ENCODE assay signal across 8 cellular contexts in the genomic region with DNA sequence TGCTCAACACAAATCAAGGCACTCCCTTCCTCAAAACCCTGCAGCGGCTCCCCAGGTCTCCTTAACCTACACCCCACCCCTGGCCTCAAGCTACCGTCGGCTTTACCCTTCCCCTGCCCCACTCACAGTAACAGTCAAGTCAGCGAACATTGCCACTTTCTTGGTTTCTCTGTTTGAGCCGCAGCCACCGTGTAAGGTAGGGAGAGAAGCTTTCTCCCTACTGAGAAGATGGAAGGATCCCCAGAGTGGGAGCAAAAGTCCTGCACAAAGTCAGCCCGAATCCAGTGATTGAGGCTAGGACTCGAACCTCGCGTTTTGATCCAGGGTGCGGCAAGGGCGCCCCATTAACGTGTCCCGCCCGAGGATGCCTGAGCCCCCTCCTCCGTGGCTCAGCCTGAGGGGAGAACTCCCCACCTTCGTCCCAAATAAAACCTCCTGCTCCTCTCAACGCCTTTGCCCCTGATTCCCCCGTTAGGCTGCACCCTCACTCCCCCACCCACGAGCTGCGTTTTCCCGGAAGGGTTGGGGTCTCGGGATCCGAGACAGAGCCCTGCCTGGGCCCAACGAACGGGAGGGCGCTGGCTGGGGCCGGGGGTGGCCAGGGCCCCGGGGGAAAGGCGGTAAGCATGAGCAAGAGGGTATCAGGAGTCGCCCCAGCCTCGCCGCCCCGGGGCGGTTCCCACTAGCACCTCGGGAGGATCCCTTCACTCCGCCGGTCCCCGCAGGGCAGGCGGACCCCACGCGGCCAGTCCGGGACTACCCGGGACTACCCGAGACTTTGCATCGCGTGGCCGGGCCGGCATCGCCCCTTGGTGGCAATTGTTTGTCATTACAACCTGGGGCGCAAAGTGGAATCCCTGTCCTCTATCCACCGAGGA. TPM values are rescaled to one million over a fixed set of nuclear protein-coding genes. Genes with fewer than 3 reads are reported as not detected.
DNase-seq lines count a peak whose midpoint lies in the region; ATAC-seq and TF ChIP-seq lines count a peak whose summit lies in the region.

No MANE protein-coding gene starts in this region.

- WGBS in suprapubic skin: 8% methylated on average over 30 of the region's 52 CpGs

- H3K9me3 Mint-ChIP-seq in activated T-helper 2 cell treated with anti-CD3 and anti-CD28 coated beads, Interferon-gamma antibody, Interleukin-2, Interleukin-4, amounts not matched to agents 10 μg/mL and 5 μg/mL and 100 μg/mL, durations not matched to agents 14 hours and 24 hours and 36 hours: no peaks in the 10 kb centered on the region
- H3K9me3 Mint-ChIP-seq in nephron progenitor cell: no peaks in the 10 kb centered on the region

- peak overlapping the region; percentile 97 for H2AFZ ChIP-seq in PC-3 (ENCODE audit: low read length)

- peaks cover 10% of the 10 kb centered on the region; the same call in 1 of the 2 replicates for H3K4me1 ChIP-seq in PC-3 (ENCODE audit: insufficient read depth, low read length)
- peaks cover 10% of the 10 kb centered on the region for H3K4me1 ChIP-seq in suprapubic skin

- H3K27me3 Mint-ChIP-seq in activated T-helper 2 cell treated with anti-CD3 and anti-CD28 coated beads, Interferon-gamma antibody, Interleukin-2, Interleukin-4, amounts not matched to agents 10 μg/mL and 5 μg/mL and 100 μg/mL, durations not matched to agents 14 hours and 24 hours and 36 hours (ENCODE audit: low read depth): peaks cover 18% of the 10 kb centered on the region
- H3K27me3 Mint-ChIP-seq in nephron progenitor cell (ENCODE audit: low read depth, poor library complexity): peaks cover 43% of the 10 kb centered on the region

- H3K4me3 Mint-ChIP-seq in activated T-helper 2 cell treated with anti-CD3 and anti-CD28 coated beads, Interferon-gamma antibody, Interleukin-2, Interleukin-4, amounts not matched to agents 10 μg/mL and 5 μg/mL and 100 μg/mL, durations not matched to agents 14 hours and 24 hours and 36 hours (ENCODE audit: low read depth): no peak overlapping the region
- H3K4me3 Mint-ChIP-seq in nephron progenitor cell: peak overlapping the region; percentile 23

- no peak for TF ChIP-seq EP300 in suprapubic skin (IDR thresholded peaks at IDR 0.05)

- H3K27ac Mint-ChIP-seq in activated T-helper 2 cell treated with anti-CD3 and anti-CD28 coated beads, Interferon-gamma antibody, Interleukin-2, Interleukin-4, amounts not matched to agents 10 μg/mL and 5 μg/mL and 100 μg/mL, durations not matched to agents 14 hours and 24 hours and 36 hours: no peak overlapping the region
- H3K27ac Mint-ChIP-seq in nephron progenitor cell: no peak overlapping the region

- H3K4me2 ChIP-seq in PC-3 (ENCODE audit: low read length): peak overlapping the region; percentile 96

- intact Hi-C loops in PC-3 (cut with micrococcal nuclease): loop anchor here (1.0 kb wide), 3 partner anchors 50 to 116 kb away; no protein-coding TSS in a partner anchor
- intact Hi-C loops in activated T-helper 2 cell treated with anti-CD3 and anti-CD28 coated beads, Interferon-gamma antibody, Interleukin-2, Interleukin-4, amounts not matched to agents 10 μg/mL and 5 μg/mL and 100 μg/mL, durations not matched to agents 14 hours and 24 hours and 36 hours (cut with micrococcal nuclease): loop anchor here (1.0 to 2.0 kb wide), 2 partner anchors 50 to 84 kb away; no protein-coding TSS in a partner anchor

- POLR2A ChIA-PET in PC-3 (lab: Charles Lee; ENCODE audit: unreplicated experiment): no interaction called here

- no peaks in the 10 kb centered on the region for H3K79me2 ChIP-seq in PC-3 (ENCODE audit: low read length)

- no TSS peak for BruUV-seq in PC-3 (replicated peaks; lab: Mats Ljungman, UMichigan)

- H3K9me3 ChIP-seq in PC-3 (ENCODE audit: low read length) (no peaks in the 10 kb centered on the region), suprapubic skin (no peaks in the 10 kb centered on the region)

- H3K27ac ChIP-seq in PC-3 (ENCODE audit: low read length) (no peak overlapping the region), suprapubic skin (no peak overlapping the region)

- TF ChIP-seq CTCF in AG10803 (conservative IDR thresholded peaks at IDR 0.05; ENCODE audit: low read length): peak; percentile 80
- TF ChIP-seq CTCF in PC-3 (conservative IDR thresholded peaks at IDR 0.05; ENCODE audit: low read depth, low read length): peak; percentile 97
- peak; percentile 93 for TF ChIP-seq CTCF in nephron progenitor cell (IDR thresholded peaks at IDR 0.05)
- TF ChIP-seq CTCF in suprapubic skin (IDR thresholded peaks at IDR 0.05): peak; percentile 55 to 92

- CTCF ChIA-PET in PC-3 (lab: Charles Lee): interaction anchor here (0.8 to 1.5 kb wide), 3 partner anchors 12 to 51 kb away, joined by 5 to 11 read pairs (median 9); no protein-coding TSS in a partner anchor

- DNase-seq in AG10803 (ENCODE audit: low read depth) (peak; percentile 47), GM19240 (ENCODE audit: insufficient read length, low spot score) (peak; percentile 56), PC-3 (peak; percentile 87), fibroblast of the conjunctiva (ENCODE audit: low read depth) (peak; percentile 46), nephron progenitor cell (peak; percentile 84), suprapubic skin (ENCODE audit: low spot score in 2 of 2) (peak in 1 of 2 donors; percentile 77)
- peak; percentile 54 for DNase-seq in activated T-helper 2 cell treated with anti-CD3 and anti-CD28 coated beads, Interferon-gamma antibody, Interleukin-2, Interleukin-4, amounts not matched to agents 10 μg/mL and 5 μg/mL and 100 μg/mL, durations not matched to agents 14 hours and 24 hours and 36 hours (ENCODE audit: low spot score)

- peak; percentile 90 for ATAC-seq in PC-3
- ATAC-seq in HG02884 (IDR thresholded peaks at IDR 0.05; ENCODE audit: unreplicated experiment): no peak

- H3K36me3 Mint-ChIP-seq in activated T-helper 2 cell treated with anti-CD3 and anti-CD28 coated beads, Interferon-gamma antibody, Interleukin-2, Interleukin-4, amounts not matched to agents 10 μg/mL and 5 μg/mL and 100 μg/mL, durations not matched to agents 14 hours and 24 hours and 36 hours (ENCODE audit: low read depth): no peaks in the 10 kb centered on the region
- H3K36me3 Mint-ChIP-seq in nephron progenitor cell (ENCODE audit: low read depth): no peaks in the 10 kb centered on the region

- no peaks in the 10 kb centered on the region for H3K9me2 ChIP-seq in PC-3 (replicated peaks; ENCODE audit: low read length)

- no peaks in the 10 kb centered on the region for H3K27me3 ChIP-seq in PC-3 (ENCODE audit: low read length)
- peaks cover 16% of the 10 kb centered on the region for H3K27me3 ChIP-seq in suprapubic skin

- no peak for TF ChIP-seq POLR2A in suprapubic skin (IDR thresholded peaks at IDR 0.05)

- H3K9ac ChIP-seq in PC-3 (ENCODE audit: low read length): peak overlapping the region; percentile 66

- no peaks in the 10 kb centered on the region for H3F3A ChIP-seq in PC-3 (ENCODE audit: low read length, unreplicated experiment)

- H3K4me3 ChIP-seq in AG10803 (ENCODE audit: low read length) (peak overlapping the region; percentile 46), PC-3 (ENCODE audit: low read length) (peak overlapping the region; percentile 70), suprapubic skin (peak overlapping the region; percentile 46)

- no peaks in the 10 kb centered on the region for H4K20me1 ChIP-seq in PC-3 (ENCODE audit: low read length)

- H3K4me1 Mint-ChIP-seq in activated T-helper 2 cell treated with anti-CD3 and anti-CD28 coated beads, Interferon-gamma antibody, Interleukin-2, Interleukin-4, amounts not matched to agents 10 μg/mL and 5 μg/mL and 100 μg/mL, durations not matched to agents 14 hours and 24 hours and 36 hours (ENCODE audit: low read depth): no peaks in the 10 kb centered on the region
- H3K4me1 Mint-ChIP-seq in nephron progenitor cell: no peaks in the 10 kb centered on the region

- no peaks in the 10 kb centered on the region for H3K36me3 ChIP-seq in PC-3 (ENCODE audit: low read depth, low read length)
- H3K36me3 ChIP-seq in suprapubic skin: no peaks in the 10 kb centered on the region

RNA-seq across cellular contexts. Expression of gene NAGS, which starts 9.9 kb away (rescaled TPM):
- total RNA-seq in PC-3 (2014; rRNA removed) (13.5 and 14.3 TPM in 2 replicates), suprapubic skin (1 to 10 TPM in 2 of 4 donors, under 1 TPM in 2; 0.73 to 1.9 (median 0.99) TPM)
- total RNA-seq in activated T-helper 2 cell treated with anti-CD3 and anti-CD28 coated beads, Interferon-gamma antibody, Interleukin-2, Interleukin-4, amounts not matched to agents 10 μg/mL and 5 μg/mL and 100 μg/mL, durations not matched to agents 14 hours and 24 hours and 36 hours: 0.28 and 0.82 TPM in 2 replicates

RNA-seq across cellular contexts. Expression of gene TMEM101, which starts 20.3 kb away (rescaled TPM):
- total RNA-seq in PC-3 (2014; rRNA removed) (75.5 and 85.8 TPM in 2 replicates), suprapubic skin (10 to 100 TPM; 20.7 to 48.5 (median 43.6) TPM)
- 29.5 and 29.9 TPM in 2 replicates for total RNA-seq in activated T-helper 2 cell treated with anti-CD3 and anti-CD28 coated beads, Interferon-gamma antibody, Interleukin-2, Interleukin-4, amounts not matched to agents 10 μg/mL and 5 μg/mL and 100 μg/mL, durations not matched to agents 14 hours and 24 hours and 36 hours

RNA-seq across cellular contexts. Expression of gene PYY, which starts 40.8 kb away (rescaled TPM):
- not detected in 2 replicates for total RNA-seq in PC-3 (2014; rRNA removed)
- 0.18 TPM in 1 of 2 replicates, not detected in the other for total RNA-seq in activated T-helper 2 cell treated with anti-CD3 and anti-CD28 coated beads, Interferon-gamma antibody, Interleukin-2, Interleukin-4, amounts not matched to agents 10 μg/mL and 5 μg/mL and 100 μg/mL, durations not matched to agents 14 hours and 24 hours and 36 hours
- total RNA-seq in suprapubic skin: not detected

RNA-seq across cellular contexts. Expression of gene PPY, which starts 52.2 kb away (rescaled TPM):
- total RNA-seq in PC-3 (2014; rRNA removed): not detected in 2 replicates
- total RNA-seq in activated T-helper 2 cell treated with anti-CD3 and anti-CD28 coated beads, Interferon-gamma antibody, Interleukin-2, Interleukin-4, amounts not matched to agents 10 μg/mL and 5 μg/mL and 100 μg/mL, durations not matched to agents 14 hours and 24 hours and 36 hours: not detected in 2 replicates
- not detected for total RNA-seq in suprapubic skin
